ENCODE assay signal across 1 cellular context in genomic region chr17:67276075-67276474, GRCh38.
TF ChIP-seq lines count a peak whose summit lies in the region.

No MANE protein-coding gene starts in this region.

TF ChIP-seq in WTC11, 78 proteins besides CTCF, POLR2A, EP300 and RAD21 (continued from another document):
- no peak for TF ChIP-seq E2F4 (CRISPR knock-in tag; IDR thresholded peaks at IDR 0.05; ENCODE audit: borderline replicate concordance, low read depth)
- TF ChIP-seq FOXK1 (CRISPR knock-in tag; IDR thresholded peaks at IDR 0.05) = no peak
- no peak for TF ChIP-seq ZNF416 (CRISPR knock-in tag; IDR thresholded peaks at IDR 0.05)
- TF ChIP-seq PRRX2 (CRISPR knock-in tag; IDR thresholded peaks at IDR 0.05) = no peak
TF ChIP-seq in WTC11: peak in this region for 0.
